1 cellular context compared by ENCODE assay signal in genomic region chr4:38857354-38858096, GRCh38.
TF ChIP-seq lines count a peak whose summit lies in the region.

No MANE protein-coding gene starts in this region.

TF ChIP-seq in GM23338, 12 proteins besides CTCF, POLR2A, EP300 and RAD21:
- no peak for TF ChIP-seq ZNF462 (CRISPR knock-in tag; IDR thresholded peaks at IDR 0.05)
- TF ChIP-seq CREB1 (CRISPR knock-in tag; IDR thresholded peaks at IDR 0.05; ENCODE audit: low read depth): no peak
- TF ChIP-seq NANOG (IDR thresholded peaks at IDR 0.05; ENCODE audit: borderline replicate concordance): no peak
- TF ChIP-seq ZNF114 (CRISPR knock-in tag; IDR thresholded peaks at IDR 0.05): no peak
